24 cellular contexts compared by ENCODE assay signal in the genomic region with DNA sequence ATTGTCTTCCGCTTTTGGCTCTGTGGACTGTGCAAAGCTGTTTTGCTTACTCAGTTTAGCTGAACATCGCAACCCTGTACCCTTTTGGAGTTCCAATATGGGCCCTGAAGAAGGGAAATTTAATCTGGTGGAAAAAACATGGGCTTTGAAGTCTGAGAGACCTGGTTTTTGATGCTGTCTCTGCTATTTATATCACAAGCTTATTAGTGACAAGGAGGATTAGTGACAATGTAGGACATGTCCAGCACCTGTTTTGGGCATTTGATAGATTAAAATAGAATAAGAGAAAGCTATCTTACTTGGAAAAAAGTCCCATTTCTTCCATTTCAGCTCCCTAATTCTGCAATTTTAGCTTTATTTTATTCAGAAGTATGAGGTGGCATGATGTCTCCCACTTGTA.
"Had no signal": no experiment of that assay in that cellular context is flagged by ENCODE, and none has a peak within 500 bp of the region (broad histone marks: within the 10 kb centered on the region; RNA-seq: fewer than 3 reads in every experiment).

No MANE protein-coding gene starts in this region.

- H3K9me3 ChIP-seq: esophagus muscularis mucosa, heart right ventricle, lower lobe of right lung, ovary, right lobe of liver, testis, tibial artery had no signal

- H3K4me1 ChIP-seq: right lobe of liver, testis, tibial artery had no signal

- H3K36me3 ChIP-seq: esophagus muscularis mucosa, heart right ventricle, lower lobe of right lung, ovary, right lobe of liver, tibial artery had no signal

- ATAC-seq: foreskin keratinocyte; heart right ventricle; left colon; left ventricle myocardium superior; lower lobe of right lung; naive thymus-derived CD8-positive, alpha-beta T cell; right lobe of liver; stimulated activated memory B cell treated with anti-CD40 and anti-IgM and Interleukin-4, amounts not matched to agents 10 μg/mL and 1 μg/mL and 100 μg/mL, for 72 hours; stimulated activated naive CD8-positive, alpha-beta T cell treated with anti-CD3 and anti-CD28 coated beads, Interleukin-15, Interleukin-2, amounts not matched to agents 100 U/mL and 50 U/mL, for 24 hours had no signal

- H3K4me3 ChIP-seq: coronary artery, esophagus muscularis mucosa, heart right ventricle, lower lobe of right lung, ovary, right lobe of liver, testis, tibial artery had no signal

- H3K27me3 ChIP-seq: esophagus muscularis mucosa, foreskin keratinocyte, heart right ventricle, ovary, right lobe of liver, testis, tibial artery had no signal

- H3K27ac ChIP-seq: coronary artery, esophagus muscularis mucosa, foreskin keratinocyte, heart right ventricle, lower lobe of right lung, ovary, right lobe of liver, testis, tibial artery had no signal

- DNase-seq: dermis blood vessel endothelial cell; effector memory CD4-positive, alpha-beta T cell; foreskin keratinocyte; glutamatergic neuron; heart right ventricle; hippocampal formation; immature natural killer cell; islet precursor cell; kidney glomerular epithelial cell; left colon; left ventricle myocardium superior; lower lobe of right lung; naive thymus-derived CD8-positive, alpha-beta T cell; occipital lobe; ovary; right lobe of liver; stimulated activated CD4-positive, alpha-beta T cell treated with anti-CD3 and anti-CD28 coated beads, Interleukin-4, amount 100 ng/mL, for 4 hours; stimulated activated naive CD8-positive, alpha-beta T cell treated with anti-CD3 and anti-CD28 coated beads, Interleukin-15, Interleukin-2, amounts not matched to agents 100 U/mL and 50 U/mL, for 24 hours; substantia nigra; testis; tibial artery had no signal
